In the genomic region with DNA sequence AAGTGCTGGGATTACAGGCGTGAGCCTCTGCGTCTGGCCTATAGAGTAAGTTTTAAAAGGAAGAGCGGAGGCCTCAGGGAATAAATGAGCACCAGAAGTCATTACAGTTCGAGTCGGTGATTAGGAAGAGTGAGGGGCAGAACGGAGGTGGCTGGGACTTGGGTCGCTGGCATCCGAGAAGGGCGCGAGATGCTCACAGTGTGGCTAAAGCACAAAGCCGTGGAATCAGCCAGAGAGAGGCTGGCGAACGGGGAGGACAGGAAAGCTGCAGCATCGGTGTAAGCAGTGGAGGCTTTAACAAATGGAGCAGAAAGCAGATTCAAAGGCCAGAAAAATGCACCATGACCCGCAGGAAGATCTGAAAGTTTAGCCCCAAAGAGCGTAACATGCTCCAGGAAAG, we compare ENCODE assay signal across 26 cellular contexts. TPM values are rescaled to one million over a fixed set of nuclear protein-coding genes. Genes with fewer than 3 reads are reported as not detected.
DNase-seq lines count a peak whose midpoint lies in the region; ATAC-seq, FAIRE-seq and TF ChIP-seq lines count a peak whose summit lies in the region.
"Had no signal": no experiment of that assay in that cellular context is flagged by ENCODE, and none has a peak within 500 bp of the region (broad histone marks: within the 10 kb centered on the region; RNA-seq: fewer than 3 reads in every experiment).

No MANE protein-coding gene starts in this region.

- no peaks in the 10 kb centered on the region for H3K9me3 ChIP-seq in kidney (ENCODE audit: control insufficient read depth in 1 of 2, low read length in 2 of 2)
- H3K9me3 ChIP-seq: A549, HAP-1 had no signal

- peaks cover 54% of the 10 kb centered on the region for H3K27me3 Mint-ChIP-seq in mesothelial cell of epicardium (ENCODE audit: low read depth)

- H3K9ac ChIP-seq in kidney (ENCODE audit: low read length in 2 of 2), result no peak overlapping the region

- TF ChIP-seq CTCF in kidney (IDR thresholded peaks at IDR 0.05; ENCODE audit: borderline replicate concordance, extremely low read depth, insufficient read depth), result no peak
- TF ChIP-seq CTCF in mesothelial cell of epicardium (IDR thresholded peaks at IDR 0.05; ENCODE audit: unreplicated experiment), result no peak

- no peak for ATAC-seq in Right ventricle myocardium inferior
- no peak for ATAC-seq in Right ventricle myocardium superior (ENCODE audit: poor library complexity)
- ATAC-seq in sciatic nerve, result no peak
- ATAC-seq: A549, GM23338 had no signal

- H3K4me1 ChIP-seq in kidney (ENCODE audit: control insufficient read depth in 1 of 2, insufficient read depth in 1 of 2, low read depth in 1 of 2, low read length in 2 of 2), result no peaks in the 10 kb centered on the region
- H3K4me1 ChIP-seq: A549, HAP-1 had no signal

- no peaks in the 10 kb centered on the region for H3K36me3 ChIP-seq in kidney (ENCODE audit: control insufficient read depth in 1 of 2, insufficient read depth in 2 of 2, low read length in 2 of 2)
- H3K36me3 ChIP-seq: HAP-1 had no signal

- no peak for FAIRE-seq in kidney (lab: Jason Lieb, UNC)
- FAIRE-seq: A549, GM12891, GM18507, H54 had no signal

- H3K36me3 Mint-ChIP-seq in mesothelial cell of epicardium, result no peaks in the 10 kb centered on the region
- H3K36me3 Mint-ChIP-seq: CD4-positive, alpha-beta memory T cell had no signal

- intact Hi-C loops in Right ventricle myocardium inferior (cut with DNase I), result no loop called here
- intact Hi-C loops in Right ventricle myocardium superior (cut with DNase I), result loop anchor here (10.0 kb wide), 1 partner anchor 80 kb away; no protein-coding TSS in a partner anchor
- intact Hi-C loops in kidney (cut with DNase I), result no loop called here
- intact Hi-C loops in sciatic nerve (cut with DNase I), result no loop called here

- peaks cover 7% of the 10 kb centered on the region for H3K4me1 Mint-ChIP-seq in mesothelial cell of epicardium

- no peak overlapping the region for H3K27ac ChIP-seq in kidney (ENCODE audit: low read depth in 2 of 2, low read length in 2 of 2)
- H3K27ac ChIP-seq: A549 had no signal

- no peaks in the 10 kb centered on the region for H3K9me3 Mint-ChIP-seq in mesothelial cell of epicardium
- H3K9me3 Mint-ChIP-seq: CD4-positive, alpha-beta memory T cell; GM23338; HFFc6 had no signal

- no peak overlapping the region for H3K4me3 Mint-ChIP-seq in mesothelial cell of epicardium
- H3K4me3 Mint-ChIP-seq: CD4-positive, alpha-beta memory T cell; GM23338; HFFc6 had no signal

- H3K4me3 ChIP-seq in kidney (ENCODE audit: low read length in 2 of 2), result no peak overlapping the region
- H3K4me3 ChIP-seq: A549, GM23338, HAP-1 had no signal

- no peak overlapping the region for H3K27ac Mint-ChIP-seq in mesothelial cell of epicardium
- H3K27ac Mint-ChIP-seq: CD4-positive, alpha-beta memory T cell; GM23338; HFFc6 had no signal

- DNase-seq in Right ventricle myocardium inferior (ENCODE audit: missing footprints) (peak; percentile 26), Right ventricle myocardium superior (no peak), kidney (peak; percentile 12), sciatic nerve (ENCODE audit: low spot score) (peak; percentile 38), mesothelial cell of epicardium (ENCODE audit: low spot score in 2 of 2, unreplicated experiment in 2 of 2) (no peak), AG08396 (ENCODE audit: low spot score) (no peak)
- DNase-seq in stimulated activated naive CD4-positive, alpha-beta T cell (lab: John Stamatoyannopoulos, UW), result no peak
- DNase-seq: 8988T; ACHN; C1 segment of cervical spinal cord; Calu3; CD4-positive, alpha-beta memory T cell; COR-L47; DMS53; DMS79 treated with DMSO at 0.1 percent for 48 hours; GF-D8; HFFc6 had no signal

RNA-seq across cellular contexts. Expression of gene KRTAP5-4, which starts 2.7 kb away (rescaled TPM):
- not detected for total RNA-seq in Right ventricle myocardium inferior
- not detected for total RNA-seq in Right ventricle myocardium superior
- total RNA-seq in kidney, result not detected
- polyA plus RNA-seq in kidney (ENCODE audit: insufficient read depth, low read depth, low replicate concordance), result not detected
- not detected for total RNA-seq in sciatic nerve
- total RNA-seq in mesothelial cell of epicardium, result not detected in 3 replicates
- total RNA-seq: Calu3; CD4-positive, alpha-beta memory T cell; Daoy; G401; GM23338; HFFc6 had no signal
- polyA plus RNA-seq: A549; BJ; CD4-positive, alpha-beta memory T cell; GM23338 had no signal

RNA-seq across cellular contexts. Expression of gene KRTAP5-5, which starts 5.0 kb away (rescaled TPM):
- total RNA-seq in Right ventricle myocardium inferior (not detected), Right ventricle myocardium superior (not detected), kidney (not detected), sciatic nerve (not detected), mesothelial cell of epicardium (not detected in 3 replicates)
- polyA plus RNA-seq in kidney (ENCODE audit: insufficient read depth, low read depth, low replicate concordance), result not detected
- total RNA-seq: Calu3; CD4-positive, alpha-beta memory T cell; Daoy; G401; GM23338; HFFc6 had no signal
- polyA plus RNA-seq: A549; BJ; CD4-positive, alpha-beta memory T cell; GM23338 had no signal

RNA-seq across cellular contexts. Expression of gene KRTAP5-3, which starts 16.4 kb away (rescaled TPM):
- not detected for total RNA-seq in Right ventricle myocardium inferior
- not detected for total RNA-seq in Right ventricle myocardium superior
- not detected for total RNA-seq in kidney
- polyA plus RNA-seq in kidney (ENCODE audit: insufficient read depth, low read depth, low replicate concordance), result not detected
- total RNA-seq in sciatic nerve, result not detected
- not detected in 3 replicates for total RNA-seq in mesothelial cell of epicardium
- total RNA-seq: Calu3; CD4-positive, alpha-beta memory T cell; Daoy; G401; GM23338; HFFc6 had no signal
- polyA plus RNA-seq: A549; BJ; CD4-positive, alpha-beta memory T cell; GM23338 had no signal

RNA-seq across cellular contexts. Expression of gene KRTAP5-2, which starts 26.5 kb away (rescaled TPM):
- total RNA-seq in Right ventricle myocardium inferior (not detected), Right ventricle myocardium superior (not detected), kidney (not detected), sciatic nerve (not detected), mesothelial cell of epicardium (not detected in 3 replicates)
- not detected for polyA plus RNA-seq in kidney (ENCODE audit: insufficient read depth, low read depth, low replicate concordance)
- total RNA-seq: Calu3; CD4-positive, alpha-beta memory T cell; Daoy; G401; GM23338; HFFc6 had no signal
- polyA plus RNA-seq: A549; BJ; CD4-positive, alpha-beta memory T cell; GM23338 had no signal

RNA-seq across cellular contexts. Expression of gene KRTAP5-1, which starts 39.5 kb away (rescaled TPM):
- total RNA-seq in Right ventricle myocardium inferior (not detected), Right ventricle myocardium superior (not detected), kidney (not detected), sciatic nerve (not detected), mesothelial cell of epicardium (not detected in 3 replicates)
- polyA plus RNA-seq in kidney (ENCODE audit: insufficient read depth, low read depth, low replicate concordance), result not detected
- total RNA-seq: Calu3; CD4-positive, alpha-beta memory T cell; Daoy; G401; GM23338; HFFc6 had no signal
- polyA plus RNA-seq: A549, BJ, GM23338 had no signal

Comparison
In these comparisons a context has a peak if more than half of its experiments do, and no peak if none do; other contexts are left out.
1. DNase-seq: peak in Right ventricle myocardium inferior (single experiment), kidney (single experiment) and sciatic nerve (single experiment); none in Right ventricle myocardium superior (single experiment), mesothelial cell of epicardium (0 of 2), stimulated activated naive CD4-positive, alpha-beta T cell (0 of 6) and AG08396 (single experiment).